8 cellular contexts compared by ENCODE assay signal in the genomic region with DNA sequence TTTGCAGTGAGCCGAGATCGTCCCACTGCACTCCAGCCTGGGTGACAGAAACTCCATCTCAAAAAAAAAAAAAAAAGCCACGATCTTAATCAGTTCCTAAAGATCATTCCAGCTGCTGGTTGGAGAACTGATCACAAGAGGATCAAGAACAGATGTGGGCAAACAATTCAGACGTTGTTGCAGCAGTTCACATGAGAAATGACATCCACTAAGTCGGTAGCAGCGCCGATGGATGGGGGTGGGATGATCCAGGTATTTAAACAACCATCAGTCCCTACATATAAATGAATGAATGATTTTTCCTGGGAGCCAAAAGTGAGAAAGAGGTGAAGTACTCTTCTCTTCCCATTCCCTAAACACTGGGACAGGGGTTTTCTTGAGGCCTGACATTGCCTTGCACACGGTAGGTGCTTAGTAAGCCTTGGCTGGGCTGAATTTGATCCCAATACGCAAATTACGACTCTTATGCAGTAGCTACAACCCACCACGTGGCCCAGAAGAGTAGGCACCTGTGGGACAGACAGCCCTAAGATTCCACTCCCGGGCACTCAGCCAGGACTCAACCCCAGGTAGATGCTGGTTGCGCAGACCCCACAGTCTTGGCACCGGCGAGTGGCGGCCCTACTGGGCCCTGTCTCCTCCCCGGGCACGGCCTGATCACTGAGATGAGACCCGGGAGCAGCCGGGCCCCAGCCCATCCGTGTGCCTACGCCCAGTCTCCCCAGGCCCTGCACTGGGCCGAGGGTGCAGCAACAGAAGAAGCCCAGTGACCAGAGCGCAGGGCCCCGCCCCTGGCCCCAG. TPM values are rescaled to one million over a fixed set of nuclear protein-coding genes. Genes with fewer than 3 reads are reported as not detected.
DNase-seq lines count a peak whose midpoint lies in the region; ATAC-seq and TF ChIP-seq lines count a peak whose summit lies in the region.

No MANE protein-coding gene starts in this region.

- peak overlapping the region; percentile 78 for H3K9ac ChIP-seq in neuronal stem cell (ENCODE audit: low read depth, low read length, poor library complexity)

- H3K27ac ChIP-seq in neuronal stem cell (replicated peaks; ENCODE audit: low read length) = peak overlapping the region; percentile 82

- no peaks in the 10 kb centered on the region for H3K27me3 Mint-ChIP-seq in T-helper 17 cell
- peaks cover 2% of the 10 kb centered on the region for H3K27me3 Mint-ChIP-seq in endothelial cell (ENCODE audit: unreplicated experiment)

- H3K9me3 Mint-ChIP-seq in endothelial cell (ENCODE audit: unreplicated experiment) = no peaks in the 10 kb centered on the region

- H2BK5ac ChIP-seq in neuronal stem cell (ENCODE audit: low read length) = no peak overlapping the region

- peaks cover 0 to 5% (median 0%) of the 10 kb centered on the region in 3 experiments for H3K27me3 ChIP-seq in neuronal stem cell (ENCODE audit: control insufficient read depth in 3 of 3, insufficient read depth in 3 of 3, low read depth in 1 of 3, low read length in 3 of 3)

- H3K4me1 ChIP-seq in neuronal stem cell (ENCODE audit: control insufficient read depth in 2 of 2, insufficient read depth in 1 of 2, low read depth in 1 of 2, low read length in 2 of 2) = peaks cover 5 to 6% of the 10 kb centered on the region in 2 donors

- H4K91ac ChIP-seq in neuronal stem cell (ENCODE audit: low read depth, low read length, poor library complexity) = no peak overlapping the region

- H2BK15ac ChIP-seq in neuronal stem cell (ENCODE audit: low read length) = no peak overlapping the region

- no peak overlapping the region for H2BK120ac ChIP-seq in neuronal stem cell (ENCODE audit: low read depth, low read length)

- peak overlapping the region; percentile 69 for H3K23ac ChIP-seq in neuronal stem cell (ENCODE audit: low read depth, low read length, poor library complexity)

- no peak overlapping the region for H2BK12ac ChIP-seq in neuronal stem cell (ENCODE audit: low read length)

- no CpG with 5 or more reads among the region's 25 CpGs for WGBS in neuronal stem cell (ENCODE audit: extremely low coverage in 2 of 2, insufficient read length in 2 of 2, insufficient replicate concordance in 1 of 2), 2 donors

- peaks cover 10% of the 10 kb centered on the region for H3K36me3 Mint-ChIP-seq in T-helper 17 cell (ENCODE audit: low read depth)
- peaks cover 20% of the 10 kb centered on the region for H3K36me3 Mint-ChIP-seq in endothelial cell (ENCODE audit: low read depth, unreplicated experiment)

- peak overlapping the region; percentile 91 for H2AFZ ChIP-seq in neuronal stem cell (ENCODE audit: low read length)

- peaks cover 2 to 28% of the 10 kb centered on the region in 2 donors for H3K36me3 ChIP-seq in neuronal stem cell (replicated peaks in 1 of 2; ENCODE audit: control insufficient read depth in 2 of 2, insufficient read depth in 2 of 2, low read length in 2 of 2)

- H3K4me2 ChIP-seq in neuronal stem cell (ENCODE audit: insufficient read depth, low read length, poor library complexity, severe bottlenecking) = peak overlapping the region; percentile 88

- H3K4me3 ChIP-seq in neuronal stem cell (ENCODE audit: low read length in 2 of 2) = peak overlapping the region; percentile 62 to 79

- no peaks in the 10 kb centered on the region for H3K9me3 ChIP-seq in T-helper 17 cell (ENCODE audit: control insufficient read depth, low read length, poor library complexity, severe bottlenecking)
- peaks cover 0 to 1% of the 10 kb centered on the region in 2 donors for H3K9me3 ChIP-seq in neuronal stem cell (replicated peaks in 1 of 2; ENCODE audit: control insufficient read depth in 2 of 2, insufficient read depth in 1 of 2, low read depth in 1 of 2, low read length in 2 of 2)

- H3K27ac Mint-ChIP-seq in T-helper 17 cell (peak overlapping the region; percentile 88), endothelial cell (ENCODE audit: unreplicated experiment) (no peak overlapping the region)

- H3K4me3 Mint-ChIP-seq in T-helper 17 cell = peak overlapping the region; percentile 98
- H3K4me3 Mint-ChIP-seq in endothelial cell (ENCODE audit: unreplicated experiment) = peak overlapping the region; percentile 88

- H4K8ac ChIP-seq in neuronal stem cell (ENCODE audit: low read depth, low read length) = no peak overlapping the region

- H3K4me1 Mint-ChIP-seq in T-helper 17 cell (peaks cover 34% of the 10 kb centered on the region), endothelial cell (ENCODE audit: unreplicated experiment) (peaks cover 8% of the 10 kb centered on the region)

- peak overlapping the region; percentile 91 for H3K18ac ChIP-seq in neuronal stem cell (ENCODE audit: low read length)

- ATAC-seq in HG03354 (IDR thresholded peaks at IDR 0.05; ENCODE audit: poor library complexity, severe bottlenecking, unreplicated experiment) = peak; percentile 33
- peak; percentile 52 for ATAC-seq in T-helper 17 cell
- ATAC-seq in GM18868 (IDR thresholded peaks at IDR 0.05; ENCODE audit: unreplicated experiment) = no peak

- no peak for TF ChIP-seq CTCF in endothelial cell (IDR thresholded peaks at IDR 0.05; ENCODE audit: unreplicated experiment)

- no peak overlapping the region for H3K14ac ChIP-seq in neuronal stem cell (ENCODE audit: low read length)

- no peak overlapping the region for H3K4ac ChIP-seq in neuronal stem cell (ENCODE audit: low read length)

- H3K79me1 ChIP-seq in neuronal stem cell (ENCODE audit: low read depth, low read length) = no peaks in the 10 kb centered on the region

- no peak overlapping the region for H2AK5ac ChIP-seq in neuronal stem cell (ENCODE audit: low read depth, low read length)

- DNase-seq in stimulated activated CD4-positive, alpha-beta T cell treated with anti-CD3 and anti-CD28 coated beads, Interleukin-2, amount 100 ng/mL, for 4 hours (ENCODE audit: low read depth) = peak; percentile 10
- DNase-seq in stimulated activated CD4-positive, alpha-beta T cell treated with anti-CD3 and anti-CD28 coated beads, Interleukin-12 subunit alpha, Interleukin-12 subunit beta, amount 100 ng/mL, for 4 hours = no peak
- no peak for DNase-seq in T-helper 17 cell
- DNase-seq in endothelial cell (ENCODE audit: low spot score) = no peak
- DNase-seq in neuronal stem cell (ENCODE audit: low spot score) = no peak
- no peak for DNase-seq in OCI-M2 (lab: John Stamatoyannopoulos, UW; ENCODE audit: unreplicated experiment)

RNA-seq across cellular contexts. Expression of a gene that starts 0.6 kb away (rescaled TPM):
- 10 to 100 TPM; 23.1 to 29.6 TPM for total RNA-seq in T-helper 17 cell
- 10.5 TPM for total RNA-seq in endothelial cell (ENCODE audit: unreplicated experiment)
- 3.1 TPM for polyA plus RNA-seq in neuronal stem cell (2013, experiment 1 of 2)
- 3.1 TPM for polyA plus RNA-seq in neuronal stem cell (2013, experiment 2 of 2)

RNA-seq across cellular contexts. Expression of a gene that starts 18.8 kb away (rescaled TPM):
- total RNA-seq in T-helper 17 cell (under 1 TPM in 1 of 2 donors, not detected in 1; 0.45 TPM), endothelial cell (ENCODE audit: unreplicated experiment) (21.1 TPM)
- polyA plus RNA-seq in neuronal stem cell (2013, experiment 1 of 2) = 0.43 TPM
- 0.53 TPM for polyA plus RNA-seq in neuronal stem cell (2013, experiment 2 of 2)

RNA-seq across cellular contexts. Expression of a gene that starts 24.7 kb away (rescaled TPM):
- total RNA-seq in T-helper 17 cell (1 to 10 TPM in 1 of 2 donors, under 1 TPM in 1; 0.83 to 2.5 TPM), endothelial cell (ENCODE audit: unreplicated experiment) (not detected)
- polyA plus RNA-seq in neuronal stem cell (2013, experiment 1 of 2) = not detected
- not detected for polyA plus RNA-seq in neuronal stem cell (2013, experiment 2 of 2)

RNA-seq across cellular contexts. Expression of a gene that starts 28.8 kb away (rescaled TPM):
- total RNA-seq in T-helper 17 cell (1 to 10 TPM; 1.4 to 3.1 TPM), endothelial cell (ENCODE audit: unreplicated experiment) (112 TPM)
- polyA plus RNA-seq in neuronal stem cell (2013, experiment 1 of 2) = 1.6 TPM
- polyA plus RNA-seq in neuronal stem cell (2013, experiment 2 of 2) = 0.83 TPM

Comparison
In these comparisons a context has a peak if more than half of its experiments do, and no peak if none do; other contexts are left out.
1. RNA of a gene that starts 18.8 kb away (total RNA-seq): 21.1 TPM in endothelial cell (single experiment); 0.45 TPM in T-helper 17 cell; every median in the first group is over 10 times any median in the second.